12 cellular contexts compared by ENCODE assay signal in the genomic region with DNA sequence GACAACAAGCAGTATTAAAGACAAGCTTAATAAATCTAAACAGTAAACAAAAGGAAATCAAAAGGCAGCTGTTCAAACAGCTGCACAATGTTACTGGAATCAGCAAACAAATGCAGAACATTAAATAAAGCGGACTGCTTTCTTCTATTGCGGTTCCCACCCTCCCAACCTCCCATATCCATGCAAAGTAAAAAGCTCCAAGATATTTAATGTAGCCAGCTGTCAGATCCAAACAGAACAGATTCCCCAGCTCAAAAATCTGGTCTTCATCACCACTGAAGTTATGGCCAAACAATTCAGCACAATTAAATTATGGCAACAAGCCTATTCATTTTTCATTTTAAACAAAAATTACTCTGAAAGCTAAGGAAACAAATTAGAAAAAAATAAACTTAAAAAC.
A peak's percentile ranks its signal among the peaks of the same experiment; 100 is the strongest.
DNase-seq lines count a peak whose midpoint lies in the region; ATAC-seq and TF ChIP-seq lines count a peak whose summit lies in the region.
"Had no signal": no experiment of that assay in that cellular context is flagged by ENCODE, and none has a peak within 500 bp of the region (broad histone marks: within the 10 kb centered on the region; RNA-seq: fewer than 3 reads in every experiment).

No MANE protein-coding gene starts in this region.

- H3K4ac ChIP-seq in mesendoderm (ENCODE audit: low read depth, low read length), result peak overlapping the region; percentile 52

- no CpG with 5 or more reads among the region's 2 CpGs for WGBS in mesendoderm (ENCODE audit: extremely low coverage, insufficient coverage, low lambda C conversion rate)

- H3K9ac ChIP-seq in mesendoderm (ENCODE audit: low read length), result no peak overlapping the region

- H3K36me3 ChIP-seq in ascending aorta, result no peaks in the 10 kb centered on the region
- H3K36me3 ChIP-seq in mesendoderm (ENCODE audit: control insufficient read depth, insufficient read depth, low read length), result no peaks in the 10 kb centered on the region
- no peaks in the 10 kb centered on the region for H3K36me3 ChIP-seq in vagina
- H3K36me3 ChIP-seq in Caco-2 (ENCODE audit: control insufficient read depth, insufficient read depth, low read length), result no peaks in the 10 kb centered on the region
- H3K36me3 ChIP-seq: cardiac muscle cell had no signal

- no peak overlapping the region for H3K4me2 ChIP-seq in mesendoderm (ENCODE audit: low read length)

- intact Hi-C loops in Right ventricle myocardium superior (cut with DNase I) (no loop called here), cardiac septum (cut with DNase I) (loop anchor here (5.0 kb wide), 1 partner anchor 36 kb away; no protein-coding TSS in a partner anchor), ascending aorta (cut with DNase I) (no loop called here), vagina (cut with DNase I) (no loop called here), Caco-2 (cut with micrococcal nuclease; ENCODE audit: unreplicated experiment) (no loop called here)

- no peak overlapping the region for H3K4me3 Mint-ChIP-seq in Caco-2 (ENCODE audit: unreplicated experiment)

- no peaks in the 10 kb centered on the region for H3K79me1 ChIP-seq in mesendoderm (ENCODE audit: low read length)

- no peak overlapping the region for H4K8ac ChIP-seq in mesendoderm (ENCODE audit: low read depth, low read length)

- TF ChIP-seq CTCF in ascending aorta (IDR thresholded peaks at IDR 0.05) (no peak), vagina (IDR thresholded peaks at IDR 0.05) (no peak), GM10248 (IDR thresholded peaks at IDR 0.05; ENCODE audit: control extremely low read depth, extremely low read depth, low read depth, missing control alignments) (no peak), Caco-2 (IDR thresholded peaks at IDR 0.05; ENCODE audit: insufficient read depth in 1 of 2, low read depth in 1 of 2, low read length in 1 of 2, severe bottlenecking in 1 of 2, unreplicated experiment in 1 of 2) (no peak)

- POLR2A ChIA-PET in GM10248 (lab: Yijun Ruan, JAX) (no interaction called here), Caco-2 (lab: Charles Lee) (no interaction called here)

- H3K27ac Mint-ChIP-seq in Caco-2 (ENCODE audit: unreplicated experiment), result no peak overlapping the region

- H2BK5ac ChIP-seq in mesendoderm (ENCODE audit: low read length), result no peak overlapping the region

- H3K36me3 Mint-ChIP-seq in Caco-2 (ENCODE audit: insufficient read depth, unreplicated experiment), result peaks cover 15% of the 10 kb centered on the region

- no peak overlapping the region for H4K5ac ChIP-seq in mesendoderm (ENCODE audit: low read length)

- H2BK15ac ChIP-seq in mesendoderm (replicated peaks; ENCODE audit: low read depth), result no peak overlapping the region

- no peak overlapping the region for H3K56ac ChIP-seq in mesendoderm (ENCODE audit: low read length)

- H3K27me3 Mint-ChIP-seq in Caco-2 (ENCODE audit: insufficient read depth, unreplicated experiment), result no peaks in the 10 kb centered on the region

- H3K27ac ChIP-seq in ascending aorta, result peak overlapping the region; percentile 13 to 53
- H3K27ac ChIP-seq in mesendoderm (ENCODE audit: low read depth, low read length), result no peak overlapping the region
- H3K27ac ChIP-seq in vagina, result peak overlapping the region; percentile 56
- H3K27ac ChIP-seq: cardiac muscle cell had no signal

- H3K27me3 ChIP-seq in ascending aorta (no peaks in the 10 kb centered on the region), mesendoderm (ENCODE audit: insufficient read depth, low read length, poor library complexity) (no peaks in the 10 kb centered on the region), vagina (no peaks in the 10 kb centered on the region), Caco-2 (replicated peaks; ENCODE audit: control insufficient read depth, insufficient read depth, low read length) (no peaks in the 10 kb centered on the region)
- H3K27me3 ChIP-seq: cardiac muscle cell had no signal

- H3K23ac ChIP-seq in mesendoderm (ENCODE audit: low read length), result no peak overlapping the region

- H3K18ac ChIP-seq in mesendoderm (ENCODE audit: low read length), result no peak overlapping the region

- peak overlapping the region; percentile 85 for H2BK120ac ChIP-seq in mesendoderm (ENCODE audit: low read depth, low read length)

- H2AK5ac ChIP-seq in mesendoderm (ENCODE audit: low read length), result no peak overlapping the region

- peak; percentile 32 for ATAC-seq in Right ventricle myocardium superior (ENCODE audit: poor library complexity)

- H3K4me3 ChIP-seq in ascending aorta, result no peak overlapping the region
- no peak overlapping the region for H3K4me3 ChIP-seq in mesendoderm (ENCODE audit: low read length)
- no peak overlapping the region for H3K4me3 ChIP-seq in vagina
- H3K4me3 ChIP-seq in Caco-2 (ENCODE audit: low read depth, low read length), result no peak overlapping the region
- H3K4me3 ChIP-seq: cardiac muscle cell, skin epidermis had no signal

- H3K4me1 Mint-ChIP-seq in Caco-2 (ENCODE audit: low read depth, unreplicated experiment), result peaks cover 18% of the 10 kb centered on the region

- H3K9me3 Mint-ChIP-seq in Caco-2 (ENCODE audit: unreplicated experiment), result no peaks in the 10 kb centered on the region

- CTCF ChIA-PET in GM10248 (lab: Yijun Ruan, JAX), result interaction anchor here (1.2 to 1.3 kb wide), 3 partner anchors 10 to 17 kb away, joined by 3 to 7 read pairs (median 4); no protein-coding TSS in a partner anchor
- CTCF ChIA-PET in Caco-2 (lab: Charles Lee), result no interaction called here

- peaks cover 0 to 26% of the 10 kb centered on the region in 2 donors for H3K4me1 ChIP-seq in ascending aorta
- H3K4me1 ChIP-seq in mesendoderm (ENCODE audit: control insufficient read depth, low read depth, low read length), result peaks cover 7% of the 10 kb centered on the region
- peaks cover 59% of the 10 kb centered on the region for H3K4me1 ChIP-seq in vagina
- H3K4me1 ChIP-seq in Caco-2, result peaks cover 16% of the 10 kb centered on the region

- BruUV-seq in Caco-2 (replicated peaks; lab: Mats Ljungman, UMichigan), result no TSS peak

- H3K9me3 ChIP-seq in ascending aorta, result no peaks in the 10 kb centered on the region
- H3K9me3 ChIP-seq in vagina, result no peaks in the 10 kb centered on the region
- H3K9me3 ChIP-seq in Caco-2, result no peaks in the 10 kb centered on the region

- TF ChIP-seq POLR2A in vagina (IDR thresholded peaks at IDR 0.05), result no peak

- H3K79me2 ChIP-seq in mesendoderm (ENCODE audit: control insufficient read depth, insufficient read depth, low read length), result no peaks in the 10 kb centered on the region

- DNase-seq in Right ventricle myocardium superior (no peak), cardiac septum (ENCODE audit: low spot score) (no peak), ascending aorta (ENCODE audit: low spot score in 2 of 2) (no peak), mesendoderm (no peak), vagina (ENCODE audit: extremely low spot score in 2 of 2) (no peak), middle frontal gyrus (ENCODE audit: extremely low spot score, low spot score) (no peak), GM10248 (ENCODE audit: extremely low spot score) (no peak), Caco-2 (no peak)
- DNase-seq: mammary epithelial cell, NCI-H1048 had no signal
